In genomic region chrX:97021680-97022079, GRCh38 we compare ENCODE assay signal across 18 cellular contexts.
A peak's percentile ranks its signal among the peaks of the same experiment; 100 is the strongest.
DNase-seq lines count a peak whose midpoint lies in the region; ATAC-seq, FAIRE-seq and TF ChIP-seq lines count a peak whose summit lies in the region.
"Had no signal": no experiment of that assay in that cellular context is flagged by ENCODE, and none has a peak within 500 bp of the region (broad histone marks: within the 10 kb centered on the region; RNA-seq: fewer than 3 reads in every experiment).

No MANE protein-coding gene starts in this region.

- CTCF ChIA-PET in PC-3 (lab: Charles Lee) = no interaction called here
- CTCF ChIA-PET in Caco-2 (lab: Charles Lee) = no interaction called here

- no peak overlapping the region for H3K4ac ChIP-seq in mesenchymal stem cell (ENCODE audit: low read depth in 1 of 2, low read length in 2 of 2)

- H3K27me3 ChIP-seq in PC-3 (ENCODE audit: low read length) (no peaks in the 10 kb centered on the region), mesenchymal stem cell (ENCODE audit: control insufficient read depth in 1 of 2, insufficient read depth in 1 of 2, low read length in 2 of 2) (no peaks in the 10 kb centered on the region), Caco-2 (replicated peaks; ENCODE audit: control insufficient read depth, insufficient read depth, low read length) (no peaks in the 10 kb centered on the region), GM23338 (ENCODE audit: insufficient read depth) (no peaks in the 10 kb centered on the region)

- H2BK15ac ChIP-seq in mesenchymal stem cell (ENCODE audit: low read depth, poor library complexity, severe bottlenecking) = no peak overlapping the region

- no peak overlapping the region for H4K91ac ChIP-seq in mesenchymal stem cell (ENCODE audit: low read length)

- no peak overlapping the region for H2BK120ac ChIP-seq in mesenchymal stem cell (ENCODE audit: low read depth, low read length)

- no peak overlapping the region for H3K23ac ChIP-seq in mesenchymal stem cell (ENCODE audit: low read length in 2 of 2)

- H3K27ac Mint-ChIP-seq in Caco-2 (ENCODE audit: unreplicated experiment) (no peak overlapping the region), GM23338 (no peak overlapping the region; the same call in 1 of the 2 replicates)
- H3K27ac Mint-ChIP-seq: activated CD8-positive, alpha-beta T cell treated with anti-CD3 and anti-CD28 coated beads for 36 hours; brain; naive B cell; T-helper 17 cell; WTC11 had no signal

- H2AFZ ChIP-seq in PC-3 (ENCODE audit: low read length) (peak overlapping the region; percentile 65; the same call in 1 of the 2 replicates), mesenchymal stem cell (ENCODE audit: low read depth, low read length) (no peak overlapping the region), GM23338 (no peak overlapping the region)

- H3K4me3 ChIP-seq in PC-3 (ENCODE audit: low read length) (no peak overlapping the region), mesenchymal stem cell (ENCODE audit: insufficient read depth in 1 of 2, low read depth in 1 of 2, low read length in 2 of 2) (no peak overlapping the region), Caco-2 (ENCODE audit: low read depth, low read length) (no peak overlapping the region), GM23338 (no peak overlapping the region)

- no peaks in the 10 kb centered on the region for H3F3A ChIP-seq in PC-3 (ENCODE audit: low read length, unreplicated experiment)
- no peaks in the 10 kb centered on the region for H3F3A ChIP-seq in GM23338 (replicated peaks; ENCODE audit: low read depth)

- peak overlapping the region; percentile 44; the same call in 1 of the 2 replicates for H3K4me2 ChIP-seq in PC-3 (ENCODE audit: low read length)
- no peak overlapping the region for H3K4me2 ChIP-seq in mesenchymal stem cell (ENCODE audit: low read length, poor library complexity, severe bottlenecking)
- H3K4me2 ChIP-seq in GM23338 = no peak overlapping the region

- BruUV-seq in PC-3 (replicated peaks; lab: Mats Ljungman, UMichigan) (no TSS peak), Caco-2 (replicated peaks; lab: Mats Ljungman, UMichigan) (no TSS peak)

- H3K9me2 ChIP-seq in PC-3 (replicated peaks; ENCODE audit: low read length) = no peaks in the 10 kb centered on the region
- no peaks in the 10 kb centered on the region for H3K9me2 ChIP-seq in GM23338 (ENCODE audit: insufficient read depth)

- H3K9me3 Mint-ChIP-seq in Caco-2 (ENCODE audit: unreplicated experiment) (no peaks in the 10 kb centered on the region), GM23338 (no peaks in the 10 kb centered on the region)
- H3K9me3 Mint-ChIP-seq: activated CD8-positive, alpha-beta T cell treated with anti-CD3 and anti-CD28 coated beads for 36 hours; WTC11 had no signal

- no CpG with 5 or more reads among the region's 3 CpGs for WGBS in mesenchymal stem cell

- H3K79me2 ChIP-seq in PC-3 (ENCODE audit: low read length) = no peaks in the 10 kb centered on the region
- H3K79me2 ChIP-seq in GM23338 (replicated peaks; ENCODE audit: insufficient read depth) = no peaks in the 10 kb centered on the region

- H3K4me1 Mint-ChIP-seq in Caco-2 (ENCODE audit: low read depth, unreplicated experiment) (no peaks in the 10 kb centered on the region), GM23338 (peaks cover 2% of the 10 kb centered on the region; the same call in 1 of the 3 replicates)
- H3K4me1 Mint-ChIP-seq: naive B cell, T-helper 17 cell had no signal

- H3K4me3 Mint-ChIP-seq in Caco-2 (ENCODE audit: unreplicated experiment) = no peak overlapping the region
- H3K4me3 Mint-ChIP-seq in GM23338 = no peak overlapping the region
- H3K4me3 Mint-ChIP-seq: activated CD8-positive, alpha-beta T cell treated with anti-CD3 and anti-CD28 coated beads for 36 hours; brain; naive B cell; T-helper 17 cell; WTC11 had no signal

- no peaks in the 10 kb centered on the region for H3K79me1 ChIP-seq in mesenchymal stem cell (replicated peaks; ENCODE audit: low read length, poor library complexity, severe bottlenecking)

- H3K9me3 ChIP-seq in PC-3 (ENCODE audit: low read length) (no peaks in the 10 kb centered on the region), mesenchymal stem cell (ENCODE audit: control insufficient read depth, low read length) (no peaks in the 10 kb centered on the region), Caco-2 (no peaks in the 10 kb centered on the region)

- H2BK12ac ChIP-seq in mesenchymal stem cell (ENCODE audit: low read length in 2 of 2) = no peak overlapping the region

- no peaks in the 10 kb centered on the region for H3K27me3 Mint-ChIP-seq in Caco-2 (ENCODE audit: insufficient read depth, unreplicated experiment)
- H3K27me3 Mint-ChIP-seq in GM23338 (ENCODE audit: insufficient read depth, low read depth, poor library complexity) = no peaks in the 10 kb centered on the region
- H3K27me3 Mint-ChIP-seq: activated CD8-positive, alpha-beta T cell treated with anti-CD3 and anti-CD28 coated beads for 36 hours; brain; naive B cell; T-helper 17 cell had no signal

- in situ Hi-C loops in ACHN (cut with HindIII; ENCODE audit: low pct_ligation_motif_present, low pct_unique_long_range_greater_than_20kb, low sequenced_read_pairs) = no loop called here

- H3K27ac ChIP-seq in PC-3 (ENCODE audit: low read length) (peak overlapping the region; percentile 42; the same call in 1 of the 2 replicates), mesenchymal stem cell (ENCODE audit: low read length, poor library complexity, severe bottlenecking) (no peak overlapping the region), GM23338 (ENCODE audit: low read depth) (no peak overlapping the region)

- no peak for TF ChIP-seq CTCF in PC-3 (conservative IDR thresholded peaks at IDR 0.05; ENCODE audit: low read depth, low read length)
- no peak for TF ChIP-seq CTCF in Caco-2 (IDR thresholded peaks at IDR 0.05; ENCODE audit: insufficient read depth in 1 of 2, low read depth in 1 of 2, low read length in 1 of 2, severe bottlenecking in 1 of 2, unreplicated experiment in 1 of 2)
- TF ChIP-seq CTCF in GM23338 (conservative IDR thresholded peaks at IDR 0.05; ENCODE audit: low read depth in 2 of 2) = no peak

- H4K20me1 ChIP-seq in PC-3 (ENCODE audit: low read length) = no peaks in the 10 kb centered on the region
- H4K20me1 ChIP-seq in GM23338 (replicated peaks; ENCODE audit: insufficient read depth) = no peaks in the 10 kb centered on the region

- H3K18ac ChIP-seq in mesenchymal stem cell (ENCODE audit: low read depth in 1 of 2, low read length in 2 of 2) = no peak overlapping the region

- peak; percentile 46 for DNase-seq in ELR (ENCODE audit: low read depth)
- DNase-seq in PC-3 = peak; percentile 49
- peak; percentile 34 for DNase-seq in mesenchymal stem cell
- no peak for DNase-seq in Caco-2
- no peak for DNase-seq in ACHN
- DNase-seq in GM23338 (ENCODE audit: low spot score) = no peak
- DNase-seq: activated CD8-positive, alpha-beta T cell treated with anti-CD3 and anti-CD28 coated beads for 36 hours; activated naive CD4-positive, alpha-beta T cell treated with anti-CD3 and anti-CD28 coated beads, Interleukin-2, amount 50 U/mL, for 16 hours; activated T-cell treated with anti-CD3 and anti-CD28 coated beads, Interleukin-2, amount 50 U/mL, for 48 hours; naive B cell; NCI-H446 treated with DMSO at 0.1 percent for 48 hours; stimulated activated CD4-positive, alpha-beta T cell treated with anti-CD3 and anti-CD28 coated beads, Interleukin-2, amount 100 ng/mL, for 48 hours; T-helper 17 cell had no signal

- no peak overlapping the region for H2AK5ac ChIP-seq in mesenchymal stem cell (ENCODE audit: low read length, severe bottlenecking)

- H3K9ac ChIP-seq in PC-3 (ENCODE audit: low read length) (no peak overlapping the region), mesenchymal stem cell (ENCODE audit: low read length) (no peak overlapping the region)

- H3K36me3 ChIP-seq in PC-3 (ENCODE audit: low read depth, low read length) (no peaks in the 10 kb centered on the region), mesenchymal stem cell (ENCODE audit: control insufficient read depth in 1 of 2, insufficient read depth in 2 of 2, low read depth in 1 of 2, low read length in 2 of 2) (no peaks in the 10 kb centered on the region), Caco-2 (ENCODE audit: control insufficient read depth, insufficient read depth, low read length) (no peaks in the 10 kb centered on the region), GM23338 (ENCODE audit: insufficient read depth) (no peaks in the 10 kb centered on the region)

- H3K4me1 ChIP-seq in PC-3 (ENCODE audit: insufficient read depth, low read length) (peaks cover 7% of the 10 kb centered on the region; the same call in 1 of the 2 replicates), mesenchymal stem cell (ENCODE audit: control insufficient read depth, insufficient read depth, low read depth, low read length) (no peaks in the 10 kb centered on the region), Caco-2 (no peaks in the 10 kb centered on the region), GM23338 (ENCODE audit: insufficient read depth) (no peaks in the 10 kb centered on the region)

- H3K14ac ChIP-seq in mesenchymal stem cell (ENCODE audit: low read length in 2 of 2) = no peak overlapping the region

- H2BK5ac ChIP-seq in mesenchymal stem cell (ENCODE audit: low read depth, low read length, poor library complexity, severe bottlenecking) = no peak overlapping the region

- H4K8ac ChIP-seq in mesenchymal stem cell (ENCODE audit: low read length) = no peak overlapping the region

- peak; percentile 94 for FAIRE-seq in colon (lab: Jason Lieb, UNC)
- FAIRE-seq: islet of Langerhans had no signal

- POLR2A ChIA-PET in PC-3 (lab: Charles Lee; ENCODE audit: unreplicated experiment) (no interaction called here), Caco-2 (lab: Charles Lee) (no interaction called here)

- ATAC-seq in PC-3 (peak; percentile 46; the same call in 1 of the 2 replicates), GM18909 (IDR thresholded peaks at IDR 0.05; ENCODE audit: poor library complexity, unreplicated experiment) (no peak), GM23338 (no peak)
- ATAC-seq: activated CD8-positive, alpha-beta T cell treated with anti-CD3 and anti-CD28 coated beads for 36 hours; T-helper 17 cell; WTC11 had no signal

- intact Hi-C loops in PC-3 (cut with micrococcal nuclease) = no loop called here
- intact Hi-C loops in Caco-2 (cut with micrococcal nuclease; ENCODE audit: unreplicated experiment) = no loop called here

- H3K36me3 Mint-ChIP-seq in Caco-2 (ENCODE audit: insufficient read depth, unreplicated experiment) (no peaks in the 10 kb centered on the region), GM23338 (ENCODE audit: low read depth) (no peaks in the 10 kb centered on the region)
- H3K36me3 Mint-ChIP-seq: brain, naive B cell, WTC11 had no signal

TF ChIP-seq in GM23338, 12 proteins besides CTCF, POLR2A, EP300 and RAD21 (continues in another document):
- TF ChIP-seq EZH2 (IDR thresholded peaks at IDR 0.05; ENCODE audit: low read depth, unreplicated experiment) (no peak), NANOG (IDR thresholded peaks at IDR 0.05; ENCODE audit: borderline replicate concordance) (no peak)

Comparison
In these comparisons a context has a peak if more than half of its experiments do, and no peak if none do; other contexts are left out.
1. DNase-seq: peak in ELR (single experiment), PC-3 (single experiment) and mesenchymal stem cell (single experiment); none in Caco-2 (0 of 2), ACHN (single experiment) and GM23338 (single experiment).